Comparison of ENCODE assay signal across 20 cellular contexts in the genomic region with DNA sequence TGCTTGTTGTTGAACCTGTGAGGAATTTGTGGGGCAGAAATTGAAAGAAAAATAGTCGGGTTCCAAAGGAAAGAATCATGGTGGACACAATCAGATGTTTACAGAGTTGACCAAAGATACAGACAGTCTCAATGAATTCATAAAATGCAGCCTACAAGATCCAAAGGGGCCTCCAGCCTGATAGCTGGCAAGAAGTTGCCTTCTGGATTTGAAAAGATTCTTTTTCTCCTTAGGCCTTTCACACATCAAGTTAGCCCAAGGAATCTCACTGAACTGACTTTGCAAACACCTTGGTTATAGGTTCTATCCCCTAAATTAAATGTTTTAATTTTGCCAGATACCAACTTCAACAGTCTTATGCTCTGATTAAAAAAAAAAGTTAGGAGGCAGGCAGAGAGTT. TPM values are rescaled to one million over a fixed set of nuclear protein-coding genes. Genes with fewer than 3 reads are reported as not detected.
DNase-seq lines count a peak whose midpoint lies in the region; TF ChIP-seq lines count a peak whose summit lies in the region.
"Had no signal": no experiment of that assay in that cellular context is flagged by ENCODE, and none has a peak within 500 bp of the region (broad histone marks: within the 10 kb centered on the region; RNA-seq: fewer than 3 reads in every experiment).

No MANE protein-coding gene starts in this region.

- H3K36me3 ChIP-seq in DOHH2 (ENCODE audit: control insufficient read depth, low read length) = no peaks in the 10 kb centered on the region
- H3K36me3 ChIP-seq: adrenal gland, HAP-1, neural progenitor cell had no signal

- no peaks in the 10 kb centered on the region for H3K79me2 ChIP-seq in DOHH2 (ENCODE audit: control insufficient read depth, low read length)

- no peaks in the 10 kb centered on the region for H3K9me2 ChIP-seq in DOHH2 (replicated peaks; ENCODE audit: control insufficient read depth, low read length)

- H3K4me2 ChIP-seq in DOHH2 (ENCODE audit: low read length) = peak overlapping the region; percentile 96
- H3K4me2 ChIP-seq: neural progenitor cell had no signal

- DNase-seq in T-helper 2 cell treated with Interferon-gamma antibody and Interleukin-4, amounts not matched to agents 5 μg/mL and 100 μg/mL, for 36 hours (ENCODE audit: low spot score) = peak; percentile 2
- DNase-seq in T-helper 2 cell = no peak
- no peak for DNase-seq in activated CD4-positive, alpha-beta memory T cell treated with anti-CD3 and anti-CD28 coated beads for 36 hours
- DNase-seq in foreskin melanocyte = peak; percentile 39
- no peak for DNase-seq in RKO (ENCODE audit: low spot score)
- no peak for DNase-seq in NCI-H774 (lab: John Stamatoyannopoulos, UW)
- no peak for DNase-seq in foreskin fibroblast
- DNase-seq: 8988T; C1 segment of cervical spinal cord; effector CD8-positive, alpha-beta T cell; NCI-H1048; NCI-H69 had no signal

- intact Hi-C loops in activated CD4-positive, alpha-beta memory T cell treated with anti-CD3 and anti-CD28 coated beads for 36 hours (cut with micrococcal nuclease) = loop anchor here (5.0 to 10.0 kb wide), 3 partner anchors 193 to 492 kb away; partner anchors contain the start of genes DCAF8, NIT1 and PFDN2

- peaks cover 92% of the 10 kb centered on the region for H3K4me1 ChIP-seq in DOHH2 (ENCODE audit: control insufficient read depth, low read length)
- H3K4me1 ChIP-seq: neural progenitor cell had no signal

- peaks cover 92% of the 10 kb centered on the region for H3K4me1 Mint-ChIP-seq in T-helper 2 cell treated with Interferon-gamma antibody and Interleukin-4, amounts not matched to agents 5 μg/mL and 100 μg/mL, for 36 hours (ENCODE audit: low read depth)
- peaks cover 89% of the 10 kb centered on the region for H3K4me1 Mint-ChIP-seq in activated CD4-positive, alpha-beta memory T cell treated with anti-CD3 and anti-CD28 coated beads for 36 hours (ENCODE audit: low read depth)
- H3K4me1 Mint-ChIP-seq: neural progenitor cell had no signal

- no peaks in the 10 kb centered on the region for H3K27me3 Mint-ChIP-seq in T-helper 2 cell treated with Interferon-gamma antibody and Interleukin-4, amounts not matched to agents 5 μg/mL and 100 μg/mL, for 36 hours (ENCODE audit: low read depth)
- no peaks in the 10 kb centered on the region for H3K27me3 Mint-ChIP-seq in activated CD4-positive, alpha-beta memory T cell treated with anti-CD3 and anti-CD28 coated beads for 36 hours

- peak overlapping the region; percentile 87 for H3K4me3 Mint-ChIP-seq in T-helper 2 cell treated with Interferon-gamma antibody and Interleukin-4, amounts not matched to agents 5 μg/mL and 100 μg/mL, for 36 hours
- H3K4me3 Mint-ChIP-seq in activated CD4-positive, alpha-beta memory T cell treated with anti-CD3 and anti-CD28 coated beads for 36 hours = peak overlapping the region; percentile 70
- H3K4me3 Mint-ChIP-seq: neural progenitor cell, type B pancreatic cell had no signal

- peaks cover 13% of the 10 kb centered on the region for H3F3A ChIP-seq in DOHH2 (ENCODE audit: control insufficient read depth, insufficient read depth)

- peak overlapping the region; percentile 71 for H3K4me3 ChIP-seq in DOHH2 (ENCODE audit: low read length)
- no peak overlapping the region for H3K4me3 ChIP-seq in foreskin fibroblast (ENCODE audit: low read depth in 1 of 2, low read length in 2 of 2)
- H3K4me3 ChIP-seq: adrenal gland, HAP-1, lung, neural progenitor cell, SK-N-MC had no signal

- peaks cover 87% of the 10 kb centered on the region for H3K36me3 Mint-ChIP-seq in T-helper 2 cell treated with Interferon-gamma antibody and Interleukin-4, amounts not matched to agents 5 μg/mL and 100 μg/mL, for 36 hours (ENCODE audit: low read depth)
- peaks cover 79% of the 10 kb centered on the region for H3K36me3 Mint-ChIP-seq in activated CD4-positive, alpha-beta memory T cell treated with anti-CD3 and anti-CD28 coated beads for 36 hours
- H3K36me3 Mint-ChIP-seq: neural progenitor cell, type B pancreatic cell had no signal

- no peaks in the 10 kb centered on the region for H3K9me3 ChIP-seq in DOHH2 (ENCODE audit: control insufficient read depth, insufficient read depth, low read length)
- H3K9me3 ChIP-seq: adrenal gland, HAP-1 had no signal

- CTCF ChIA-PET in activated CD4-positive, alpha-beta memory T cell treated with anti-CD3 and anti-CD28 coated beads for 36 hours (lab: Charles Lee) = interaction anchor here (0.7 kb wide), 1 partner anchor 17 kb away, joined by 3 read pairs; no protein-coding TSS in a partner anchor

- TF ChIP-seq CTCF in DOHH2 (IDR thresholded peaks at IDR 0.05; ENCODE audit: low read depth, low read length, poor library complexity, severe bottlenecking) (no peak), foreskin fibroblast (IDR thresholded peaks at IDR 0.05; ENCODE audit: low read depth, low read length) (no peak)

- POLR2A ChIA-PET in activated CD4-positive, alpha-beta memory T cell treated with anti-CD3 and anti-CD28 coated beads for 36 hours (lab: Charles Lee) = interaction anchor here (0.5 to 11.8 kb wide), 6 partner anchors 11 to 866 kb away, joined by 3 to 288 read pairs (median 4); partner anchors contain the start of gene SLAMF1

- H3K27ac ChIP-seq in DOHH2 (ENCODE audit: low read depth, low read length) = peak overlapping the region; percentile 91
- H3K27ac ChIP-seq: adrenal gland, neural progenitor cell, SK-N-MC had no signal

- peak overlapping the region; percentile 99 for H3K27ac Mint-ChIP-seq in T-helper 2 cell treated with Interferon-gamma antibody and Interleukin-4, amounts not matched to agents 5 μg/mL and 100 μg/mL, for 36 hours
- H3K27ac Mint-ChIP-seq in activated CD4-positive, alpha-beta memory T cell treated with anti-CD3 and anti-CD28 coated beads for 36 hours = peak overlapping the region; percentile 98
- H3K27ac Mint-ChIP-seq: neural progenitor cell, type B pancreatic cell had no signal

- peaks cover 10% of the 10 kb centered on the region for H3K27me3 ChIP-seq in DOHH2 (ENCODE audit: control insufficient read depth, low read length)
- H3K27me3 ChIP-seq: adrenal gland, neural progenitor cell had no signal

- H3K9me3 Mint-ChIP-seq in T-helper 2 cell treated with Interferon-gamma antibody and Interleukin-4, amounts not matched to agents 5 μg/mL and 100 μg/mL, for 36 hours = no peaks in the 10 kb centered on the region
- no peaks in the 10 kb centered on the region for H3K9me3 Mint-ChIP-seq in activated CD4-positive, alpha-beta memory T cell treated with anti-CD3 and anti-CD28 coated beads for 36 hours
- H3K9me3 Mint-ChIP-seq: neural progenitor cell, type B pancreatic cell had no signal

- H4K20me1 ChIP-seq in DOHH2 (ENCODE audit: control insufficient read depth, insufficient read depth, low read depth, low read length) = no peaks in the 10 kb centered on the region

RNA-seq across cellular contexts. Expression of gene SLAMF1, which starts 21.5 kb away (rescaled TPM):
- 100 to 1,000 TPM; 166 TPM for total RNA-seq in activated CD4-positive, alpha-beta memory T cell treated with anti-CD3 and anti-CD28 coated beads for 36 hours
- total RNA-seq: fibroblast of lung had no signal

RNA-seq across cellular contexts. Expression of gene CD84, which starts 46.0 kb away (rescaled TPM):
- total RNA-seq in activated CD4-positive, alpha-beta memory T cell treated with anti-CD3 and anti-CD28 coated beads for 36 hours = 10 to 100 TPM; 18.6 to 20.2 TPM
- total RNA-seq: fibroblast of lung had no signal

Comparison
In these comparisons a context has a peak if more than half of its experiments do, and no peak if none do; other contexts are left out.
1. DNase-seq: peak in T-helper 2 cell treated with Interferon-gamma antibody and Interleukin-4, amounts not matched to agents 5 μg/mL and 100 μg/mL, for 36 hours (single experiment) and foreskin melanocyte (single experiment); none in T-helper 2 cell (0 of 5), activated CD4-positive, alpha-beta memory T cell treated with anti-CD3 and anti-CD28 coated beads for 36 hours (single experiment), RKO (single experiment), NCI-H774 (single experiment) and foreskin fibroblast (0 of 2).